In the genomic region with DNA sequence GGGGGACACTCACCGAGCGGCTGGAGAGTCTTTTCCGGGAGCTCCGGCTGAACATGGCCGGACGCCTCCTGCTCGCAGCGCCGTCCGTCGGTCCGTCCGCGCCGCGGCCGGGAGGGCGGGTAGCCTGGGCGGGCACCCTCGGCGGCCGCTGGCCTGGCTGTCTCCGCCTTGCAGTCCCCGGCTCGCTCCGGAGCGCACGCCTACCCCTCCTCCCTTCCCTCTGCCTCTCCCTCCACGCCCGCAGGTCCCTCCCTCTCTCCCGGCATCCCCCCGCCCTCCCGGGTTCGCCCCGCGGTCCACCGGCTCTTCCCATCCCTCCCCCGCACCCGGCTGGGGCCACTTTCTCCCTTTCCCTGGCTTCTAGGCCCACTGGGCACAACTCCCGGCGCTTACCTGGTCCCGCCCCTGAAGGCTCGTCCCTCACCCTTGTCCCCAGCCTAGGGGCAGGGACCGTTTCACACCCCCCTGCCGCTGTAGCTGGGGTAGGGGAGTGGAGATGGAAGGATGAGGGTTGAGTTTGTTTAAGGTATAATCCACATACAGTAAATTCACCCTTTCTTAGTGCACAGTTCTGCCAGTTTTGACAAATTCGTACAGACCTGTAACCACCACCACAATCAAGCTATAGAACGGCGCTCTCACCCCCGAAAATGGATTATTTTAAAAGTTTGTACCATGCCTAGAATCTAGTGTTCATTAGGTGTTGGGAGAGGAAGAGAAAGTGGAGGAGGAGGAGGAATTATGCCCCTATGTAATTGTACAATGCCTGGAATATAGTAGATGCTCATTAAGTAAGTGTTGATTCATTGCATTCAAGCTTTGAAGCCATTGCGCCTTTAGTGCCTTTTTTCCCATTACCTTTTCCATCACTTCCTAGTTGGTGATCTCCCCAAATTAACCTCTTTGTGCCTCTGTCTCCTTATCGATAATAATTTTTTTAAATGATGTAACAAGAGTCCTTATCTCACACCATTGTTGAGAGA, we compare ENCODE assay signal across 10 cellular contexts.
DNase-seq lines count a peak whose midpoint lies in the region; ATAC-seq, FAIRE-seq and TF ChIP-seq lines count a peak whose summit lies in the region.
"Had no signal": no experiment of that assay in that cellular context is flagged by ENCODE, and none has a peak within 500 bp of the region (broad histone marks: within the 10 kb centered on the region; RNA-seq: fewer than 3 reads in every experiment).

No MANE protein-coding gene starts in this region.

- ATAC-seq in body of pancreas (peak; percentile 61), HG03025 (IDR thresholded peaks at IDR 0.05; ENCODE audit: low FRiP score, unreplicated experiment) (no peak)

- H3K4me3 ChIP-seq in body of pancreas: peak overlapping the region; percentile 16 to 40
- peak overlapping the region; percentile 35 to 59 (median 52) for H3K4me3 ChIP-seq in keratinocyte (ENCODE audit: control insufficient read depth in 2 of 3, extremely low read depth in 1 of 3, insufficient read depth in 2 of 3, low read depth in 1 of 3, low read length in 3 of 3)
- peak overlapping the region; percentile 12 to 56 (median 32) for H3K4me3 ChIP-seq in tibial nerve
- no peak overlapping the region for H3K4me3 ChIP-seq in OCI-LY7 (ENCODE audit: low read depth, low read length, poor library complexity, severe bottlenecking)

- H3K9me3 ChIP-seq in body of pancreas (no peaks in the 10 kb centered on the region), keratinocyte (ENCODE audit: control insufficient read depth, low read depth, low read length) (no peaks in the 10 kb centered on the region), tibial nerve (no peaks in the 10 kb centered on the region), OCI-LY7 (ENCODE audit: low read length) (no peaks in the 10 kb centered on the region)
- H3K9me3 ChIP-seq: neutrophil had no signal

- intact Hi-C loops in body of pancreas (cut with DNase I): no loop called here
- intact Hi-C loops in OCI-LY7 (cut with micrococcal nuclease; ENCODE audit: unreplicated experiment): no loop called here

- H3K36me3 ChIP-seq in body of pancreas (replicated peaks in 1 of 2; ENCODE audit: insufficient read depth in 1 of 2, low read depth in 2 of 2) (no peaks in the 10 kb centered on the region), keratinocyte (ENCODE audit: control insufficient read depth in 2 of 2, extremely low read depth in 1 of 2, insufficient read depth in 2 of 2, low read length in 2 of 2) (no peaks in the 10 kb centered on the region), tibial nerve (no peaks in the 10 kb centered on the region), OCI-LY7 (ENCODE audit: insufficient read depth, low read length) (no peaks in the 10 kb centered on the region)
- H3K36me3 ChIP-seq: neutrophil had no signal

- peak; percentile 16 to 41 (median 29) for TF ChIP-seq POLR2A in body of pancreas (IDR thresholded peaks at IDR 0.05)
- TF ChIP-seq POLR2A in tibial nerve (IDR thresholded peaks at IDR 0.05): no peak

- BruUV-seq in OCI-LY7 (replicated peaks; lab: Mats Ljungman, UMichigan): no TSS peak

- dilution Hi-C loops in keratinocyte (cut with MboI; ENCODE audit: extremely low pct_ligation_motif_present, low sequenced_read_pairs): no loop called here

- DNase-seq in NCI-H345 (lab: John Stamatoyannopoulos, UW) (peak; percentile 27), NCI-H345 treated with DMSO at 0.1 percent for 48 hours (lab: John Stamatoyannopoulos, UW; ENCODE audit: unreplicated experiment) (no peak), body of pancreas (peak; percentile 48 to 70 (median 62)), keratinocyte (ENCODE audit: low read depth, low spot score) (no peak), tibial nerve (ENCODE audit: low spot score in 2 of 2) (no peak), activated gamma-delta T cell (lab: John Stamatoyannopoulos, UW) (no peak), OCI-LY7 (ENCODE audit: low spot score) (no peak)
- DNase-seq: CD4-positive, CD25-positive, alpha-beta regulatory T cell had no signal

- H3K9ac ChIP-seq in keratinocyte (ENCODE audit: control insufficient read depth, extremely low read depth, insufficient read depth, low read length): no peak overlapping the region

- WGBS in body of pancreas, 2 donors: 8 to 30% methylated on average over 18 to 50 of the region's 51 CpGs
- 22 to 34% methylated on average over 26 to 28 of the region's 51 CpGs for WGBS in tibial nerve, 2 donors

- H2AFZ ChIP-seq in keratinocyte (ENCODE audit: control insufficient read depth, low read length) (peak overlapping the region; percentile 41), OCI-LY7 (ENCODE audit: low read length) (no peak overlapping the region)

- H3K4me1 ChIP-seq in body of pancreas (peaks cover 42% of the 10 kb centered on the region), keratinocyte (ENCODE audit: control insufficient read depth, extremely low read depth, insufficient read depth, low read length) (peaks cover 4% of the 10 kb centered on the region), tibial nerve (peaks cover 0 to 26% (median 0%) of the 10 kb centered on the region in 4 donors), OCI-LY7 (ENCODE audit: insufficient read depth, low read length, poor library complexity, severe bottlenecking) (no peaks in the 10 kb centered on the region)

- H3K27me3 ChIP-seq in body of pancreas (no peaks in the 10 kb centered on the region), keratinocyte (ENCODE audit: control insufficient read depth, extremely low read depth, insufficient read depth, low read length) (peaks cover 31% of the 10 kb centered on the region), tibial nerve (peaks cover 0 to 12% of the 10 kb centered on the region in 2 donors)

- FAIRE-seq in keratinocyte (lab: Jason Lieb, UNC): no peak

- TF ChIP-seq CTCF in body of pancreas (IDR thresholded peaks at IDR 0.05) (no peak), keratinocyte (optimal IDR thresholded peaks at IDR 0.05 in 1 of 3, IDR thresholded peaks at IDR 0.05 in 1 of 3, conservative IDR thresholded peaks at IDR 0.05 in 1 of 3; ENCODE audit: extremely low read depth in 1 of 3, insufficient read depth in 2 of 3, low read length in 3 of 3) (no peak), tibial nerve (IDR thresholded peaks at IDR 0.05) (no peak), OCI-LY7 (conservative IDR thresholded peaks at IDR 0.05; ENCODE audit: low read length) (no peak)

- H3K27ac ChIP-seq in body of pancreas (peak overlapping the region in 3 of 4 donors; percentile 22 to 35 (median 32)), keratinocyte (ENCODE audit: control insufficient read depth, insufficient read depth, low read length) (no peak overlapping the region), tibial nerve (peak overlapping the region in 1 of 4 donors; percentile 24), OCI-LY7 (ENCODE audit: low read depth, low read length, poor library complexity, severe bottlenecking) (no peak overlapping the region)
- H3K27ac ChIP-seq: neutrophil had no signal

- H3K4me2 ChIP-seq in keratinocyte (ENCODE audit: control insufficient read depth, extremely low read depth, insufficient read depth, low read depth, low read length) (peak overlapping the region; percentile 74), OCI-LY7 (ENCODE audit: low read length) (no peak overlapping the region)

- TF ChIP-seq EP300 in tibial nerve (IDR thresholded peaks at IDR 0.05): no peak

- H4K20me1 ChIP-seq in keratinocyte (ENCODE audit: control insufficient read depth, extremely low read depth, insufficient read depth, low read length): no peaks in the 10 kb centered on the region
- no peaks in the 10 kb centered on the region for H4K20me1 ChIP-seq in OCI-LY7 (ENCODE audit: insufficient read depth, low read length)

- CTCF ChIA-PET in OCI-LY7 (lab: Charles Lee; ENCODE audit: unreplicated experiment): interaction anchor here (0.6 kb wide), 1 partner anchor 671 kb away, joined by 3 read pairs; no protein-coding TSS in a partner anchor

- H3K9me2 ChIP-seq in OCI-LY7 (ENCODE audit: insufficient read depth, low read length): no peaks in the 10 kb centered on the region

- POLR2A ChIA-PET in OCI-LY7 (lab: Charles Lee): no interaction called here

- no peaks in the 10 kb centered on the region for H3K79me2 ChIP-seq in keratinocyte (ENCODE audit: control insufficient read depth, insufficient read depth, low read length)
- no peaks in the 10 kb centered on the region for H3K79me2 ChIP-seq in OCI-LY7 (ENCODE audit: insufficient read depth, low read depth, low read length)

- H3K9me1 ChIP-seq in keratinocyte (ENCODE audit: control insufficient read depth, extremely low read depth, insufficient read depth, low read length): no peaks in the 10 kb centered on the region

Comparison
In these comparisons a context has a peak if more than half of its experiments do, and no peak if none do; other contexts are left out.
1. DNase-seq: peak in NCI-H345 (single experiment) and body of pancreas (4 of 4); none in NCI-H345 treated with DMSO at 0.1 percent for 48 hours (single experiment), keratinocyte (single experiment), tibial nerve (0 of 2), activated gamma-delta T cell (single experiment) and OCI-LY7 (single experiment).
2. H3K27ac ChIP-seq: peak in body of pancreas (3 of 4); none in keratinocyte (single experiment) and OCI-LY7 (single experiment).
3. POLR2A ChIP-seq: peak in body of pancreas (3 of 3); none in tibial nerve (0 of 2).